In the genomic region with DNA sequence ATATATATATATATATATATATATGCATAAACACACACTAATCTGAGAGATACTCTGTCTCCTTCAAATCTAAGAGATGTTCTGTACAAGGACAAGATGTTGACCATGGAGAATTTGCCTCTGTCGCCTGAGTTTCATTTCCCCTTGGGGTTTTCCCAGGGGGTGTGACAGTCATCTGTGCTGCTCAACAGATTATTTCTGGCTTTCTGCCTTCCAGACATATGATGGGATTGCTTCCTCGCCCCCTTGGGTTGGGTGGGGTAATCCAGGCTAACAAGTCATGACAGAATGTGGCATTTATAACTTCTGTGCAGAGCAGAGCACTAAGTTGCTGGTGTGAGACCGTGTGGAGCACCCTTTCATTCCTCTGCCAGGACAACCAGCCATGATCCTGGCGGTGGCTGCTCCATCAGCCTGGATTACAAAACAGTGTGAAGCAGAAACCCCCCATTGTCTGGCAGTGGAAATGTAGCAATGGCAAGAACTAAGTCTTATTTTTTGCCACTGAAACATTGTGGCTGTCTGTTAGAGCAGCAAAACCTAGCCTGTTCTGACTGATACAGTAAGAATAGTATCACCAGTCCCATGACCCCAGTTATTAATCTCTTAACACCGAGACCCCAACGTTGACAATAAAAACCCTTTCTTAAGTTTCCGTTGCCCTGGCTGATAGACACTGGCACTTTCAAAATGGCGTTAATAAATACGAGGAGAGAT, we compare ENCODE assay signal across 10 cellular contexts. TPM values are rescaled to one million over a fixed set of nuclear protein-coding genes. Genes with fewer than 3 reads are reported as not detected.
A peak's percentile ranks its signal among the peaks of the same experiment; 100 is the strongest.
DNase-seq lines count a peak whose midpoint lies in the region; ATAC-seq lines count a peak whose summit lies in the region.
"Had no signal": no experiment of that assay in that cellular context is flagged by ENCODE, and none has a peak within 500 bp of the region (broad histone marks: within the 10 kb centered on the region; RNA-seq: fewer than 3 reads in every experiment).

No MANE protein-coding gene starts in this region.

- no peak for DNase-seq in effector memory CD8-positive, alpha-beta T cell
- DNase-seq in EL (no peak), kidney tubule cell (ENCODE audit: low spot score) (no peak), SK-N-DZ (ENCODE audit: low spot score) (no peak)
- DNase-seq in activated CD8-positive, alpha-beta memory T cell treated with anti-CD3 and anti-CD28 coated beads, Interleukin-2, amount 10 ng/mL, durations not matched to agents 7 days and 5 days, result no peak
- DNase-seq: activated CD4-positive, CD25-positive, alpha-beta regulatory T cell; stimulated activated CD4-positive, alpha-beta T cell treated with anti-CD3 and anti-CD28 coated beads, Interleukin-4, amount 100 ng/mL, for 24 hours had no signal

- no peaks in the 10 kb centered on the region for H3K9me3 Mint-ChIP-seq in effector memory CD8-positive, alpha-beta T cell
- H3K9me3 Mint-ChIP-seq in activated CD8-positive, alpha-beta memory T cell treated with anti-CD3 and anti-CD28 coated beads, Interleukin-2, amount 10 ng/mL, durations not matched to agents 7 days and 5 days (ENCODE audit: low read depth), result no peaks in the 10 kb centered on the region

- CTCF ChIA-PET in activated CD8-positive, alpha-beta memory T cell treated with anti-CD3 and anti-CD28 coated beads, Interleukin-2, amount 10 ng/mL, durations not matched to agents 7 days and 5 days (lab: Charles Lee), result no interaction called here

- H3K27me3 Mint-ChIP-seq in effector memory CD8-positive, alpha-beta T cell, result peaks cover 26 to 34% of the 10 kb centered on the region in 2 donors
- peaks cover 46% of the 10 kb centered on the region for H3K27me3 Mint-ChIP-seq in activated CD8-positive, alpha-beta memory T cell treated with anti-CD3 and anti-CD28 coated beads, Interleukin-2, amount 10 ng/mL, durations not matched to agents 7 days and 5 days

- H3K4me3 Mint-ChIP-seq in effector memory CD8-positive, alpha-beta T cell, result no peak overlapping the region
- no peak overlapping the region for H3K4me3 Mint-ChIP-seq in activated CD8-positive, alpha-beta memory T cell treated with anti-CD3 and anti-CD28 coated beads, Interleukin-2, amount 10 ng/mL, durations not matched to agents 7 days and 5 days

- H3K27ac Mint-ChIP-seq in effector memory CD8-positive, alpha-beta T cell, result no peak overlapping the region
- H3K27ac Mint-ChIP-seq in activated CD8-positive, alpha-beta memory T cell treated with anti-CD3 and anti-CD28 coated beads, Interleukin-2, amount 10 ng/mL, durations not matched to agents 7 days and 5 days, result no peak overlapping the region

- H3K4me1 Mint-ChIP-seq in effector memory CD8-positive, alpha-beta T cell (ENCODE audit: low read depth in 2 of 2), result no peaks in the 10 kb centered on the region
- peaks cover 7% of the 10 kb centered on the region for H3K4me1 Mint-ChIP-seq in activated CD8-positive, alpha-beta memory T cell treated with anti-CD3 and anti-CD28 coated beads, Interleukin-2, amount 10 ng/mL, durations not matched to agents 7 days and 5 days

- H3K36me3 Mint-ChIP-seq in effector memory CD8-positive, alpha-beta T cell (ENCODE audit: insufficient read depth), result no peaks in the 10 kb centered on the region
- no peaks in the 10 kb centered on the region for H3K36me3 Mint-ChIP-seq in activated CD8-positive, alpha-beta memory T cell treated with anti-CD3 and anti-CD28 coated beads, Interleukin-2, amount 10 ng/mL, durations not matched to agents 7 days and 5 days

- ATAC-seq in GM18502 (IDR thresholded peaks at IDR 0.05; ENCODE audit: poor library complexity, unreplicated experiment) (peak; percentile 90), GM21515 (IDR thresholded peaks at IDR 0.05; ENCODE audit: unreplicated experiment) (peak; percentile 88), HG03354 (IDR thresholded peaks at IDR 0.05; ENCODE audit: poor library complexity, severe bottlenecking, unreplicated experiment) (peak; percentile 85)
- ATAC-seq in effector memory CD8-positive, alpha-beta T cell (replicated peaks), result peak; percentile 31
- ATAC-seq in activated CD8-positive, alpha-beta memory T cell treated with anti-CD3 and anti-CD28 coated beads, Interleukin-2, amount 10 ng/mL, durations not matched to agents 7 days and 5 days, result no peak

RNA-seq across cellular contexts. Expression of a gene that starts 13.7 kb away (rescaled TPM):
- total RNA-seq in activated CD8-positive, alpha-beta memory T cell treated with anti-CD3 and anti-CD28 coated beads, Interleukin-2, amount 10 ng/mL, durations not matched to agents 7 days and 5 days, result 1 to 10 TPM in 1 of 2 experiments, under 1 TPM in 1; 0.49 to 1.1 TPM
- polyA plus RNA-seq in SK-N-DZ (2014; cell fraction: cytosol; rRNA removed), result 15.8 and 19.0 TPM in 2 replicates
- 12.5 and 13.6 TPM in 2 replicates for polyA plus RNA-seq in SK-N-DZ (2014; cell fraction: nucleus; rRNA removed)
